8 cellular contexts compared by ENCODE assay signal in genomic region chrX:64394874-64395567, GRCh38. TPM values are rescaled to one million over a fixed set of nuclear protein-coding genes. Genes with fewer than 3 reads are reported as not detected.
DNase-seq lines count a peak whose midpoint lies in the region; ATAC-seq, FAIRE-seq and TF ChIP-seq lines count a peak whose summit lies in the region.

Gene MTMR8, minus strand, starts transcription at chrX:64395452. Its CDS starts 89 bp downstream, at chrX:64395363.

- H3K9ac ChIP-seq in endothelial cell of umbilical vein (replicated peaks; ENCODE audit: extremely low read depth, insufficient read depth, low read length) = no peak within 1 kb of the TSS

- no peak within 1 kb of the TSS for H3K4me2 ChIP-seq in endothelial cell of umbilical vein (ENCODE audit: insufficient read depth, low read length)

- H3K4me1 ChIP-seq in endothelial cell of umbilical vein (ENCODE audit: control insufficient read depth, extremely low read depth, insufficient read depth, low read length) = no peaks in the 10 kb centered on the region

- DNase-seq in NCI-H510A treated with DMSO at 0.1 percent for 48 hours (lab: John Stamatoyannopoulos, UW) (peak; percentile 52), endothelial cell of umbilical vein (ENCODE audit: low read depth, low spot score) (peak; percentile 1), mucosa of gallbladder (ENCODE audit: low spot score) (peak; percentile 74), DMS79 (lab: John Stamatoyannopoulos, UW) (no peak)
- peak; percentile 44 to 59 for DNase-seq in activated CD8-positive, alpha-beta memory T cell treated with anti-CD3 and anti-CD28 coated beads for 4 hours (ENCODE audit: low read depth in 2 of 2)
- peak; percentile 35 to 55 for DNase-seq in stimulated activated CD8-positive, alpha-beta memory T cell treated with anti-CD3 and anti-CD28 coated beads, Interleukin-4, amount 100 ng/mL, for 1 hour (ENCODE audit: low read depth in 2 of 2, low spot score in 1 of 2)

- no peaks in the 10 kb centered on the region for H3K36me3 ChIP-seq in endothelial cell of umbilical vein (ENCODE audit: control insufficient read depth in 2 of 2, extremely low read depth in 1 of 2, insufficient read depth in 2 of 2, low read length in 2 of 2)

- peak within 1 kb of the TSS; percentile 27 for H2AFZ ChIP-seq in endothelial cell of umbilical vein (ENCODE audit: low read depth, low read length)

- intact Hi-C loops in endothelial cell of umbilical vein (cut with micrococcal nuclease) = loop anchor here (10.0 kb wide), 1 partner anchor 190 kb away; the partner anchor contains the start of gene AMER1

- no peak for TF ChIP-seq POLR2A in endothelial cell of umbilical vein (IDR thresholded peaks at IDR 0.05; ENCODE audit: low read depth, low read length)

- H3K4me3 ChIP-seq in endothelial cell of umbilical vein (replicated peaks in 1 of 3; ENCODE audit: insufficient read depth in 1 of 3, low read depth in 1 of 3, low read length in 3 of 3) = peak within 1 kb of the TSS in 1 of 3 experiments; percentile 21

- CTCF ChIA-PET in endothelial cell of umbilical vein (lab: Charles Lee) = no interaction called here

- no peaks in the 10 kb centered on the region for H3K9me3 ChIP-seq in endothelial cell of umbilical vein (replicated peaks; ENCODE audit: control insufficient read depth, insufficient read depth, low read length)

- H3K9me1 ChIP-seq in endothelial cell of umbilical vein (replicated peaks; ENCODE audit: control insufficient read depth, extremely low read depth, insufficient read depth, low read length) = no peaks in the 10 kb centered on the region

- no peak for FAIRE-seq in endothelial cell of umbilical vein (lab: Jason Lieb, UNC)

- dilution Hi-C loops in endothelial cell of umbilical vein (cut with MboI; ENCODE audit: extremely low pct_ligation_motif_present, low sequenced_read_pairs) = no loop called here

- H3K79me2 ChIP-seq in endothelial cell of umbilical vein (ENCODE audit: control insufficient read depth, insufficient read depth, low read length) = no peaks in the 10 kb centered on the region

- H3K27me3 ChIP-seq in endothelial cell of umbilical vein (ENCODE audit: control insufficient read depth in 2 of 2, insufficient read depth in 2 of 2, low read length in 2 of 2) = no peaks in the 10 kb centered on the region

- no peak within 1 kb of the TSS for H3K27ac ChIP-seq in endothelial cell of umbilical vein (ENCODE audit: insufficient read depth, low read depth, low read length)

- BruUV-seq in endothelial cell of umbilical vein (replicated peaks; lab: Mats Ljungman, UMichigan) = no TSS peak

- no peak for TF ChIP-seq CTCF in endothelial cell of umbilical vein (IDR thresholded peaks at IDR 0.05; ENCODE audit: extremely low read depth in 1 of 2, insufficient read depth in 1 of 2, low read depth in 1 of 2, low read length in 2 of 2)

- peak; percentile 96 for ATAC-seq in GM18909 (IDR thresholded peaks at IDR 0.05; ENCODE audit: poor library complexity, unreplicated experiment)
- peak; percentile 90 for ATAC-seq in HG03097 (IDR thresholded peaks at IDR 0.05; ENCODE audit: low FRiP score, unreplicated experiment)

- no peaks in the 10 kb centered on the region for H4K20me1 ChIP-seq in endothelial cell of umbilical vein (replicated peaks; ENCODE audit: control insufficient read depth, extremely low read depth, insufficient read depth, low read length)

- POLR2A ChIA-PET in endothelial cell of umbilical vein (lab: Charles Lee) = no interaction called here

TF ChIP-seq in endothelial cell of umbilical vein, 7 proteins besides CTCF, POLR2A, EP300 and RAD21:
- TF ChIP-seq, protein P1, sequence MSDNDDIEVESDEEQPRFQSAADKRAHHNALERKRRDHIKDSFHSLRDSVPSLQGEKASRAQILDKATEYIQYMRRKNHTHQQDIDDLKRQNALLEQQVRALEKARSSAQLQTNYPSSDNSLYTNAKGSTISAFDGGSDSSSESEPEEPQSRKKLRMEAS (IDR thresholded peaks at IDR 0.05; ENCODE audit: insufficient read depth, insufficient read length) = no peak
- TF ChIP-seq JUN (IDR thresholded peaks at IDR 0.05; ENCODE audit: borderline replicate concordance, insufficient read depth, insufficient read length, low read depth) (no peak), POLR2AphosphoS5 (IDR thresholded peaks at IDR 0.05; ENCODE audit: insufficient read depth, low read depth, low read length) (no peak), FOS (IDR thresholded peaks at IDR 0.05; ENCODE audit: borderline replicate concordance, insufficient read depth, low read length) (no peak), EZH2 (IDR thresholded peaks at IDR 0.05; ENCODE audit: borderline replicate concordance, low read depth, low read length, severe bottlenecking) (no peak), MYC (IDR thresholded peaks at IDR 0.05; ENCODE audit: low read depth, low read length) (no peak)

RNA-seq across cellular contexts. Expression of gene MTMR8, which starts in this region (rescaled TPM):
- total RNA-seq in endothelial cell of umbilical vein = 0.75 and 1.1 TPM in 2 replicates
- polyA plus RNA-seq in endothelial cell of umbilical vein = 0.23 and 0.24 TPM in 2 replicates
- 0.06 and 0.28 TPM in 2 replicates for polyA plus RNA-seq in endothelial cell of umbilical vein (2011; cell fraction: cytosol; rRNA removed)
- 0.27 and 0.45 TPM in 2 replicates for polyA plus RNA-seq in endothelial cell of umbilical vein (2011; cell fraction: nucleus; rRNA removed)
- polyA plus RNA-seq in endothelial cell of umbilical vein (2012) = not detected in 2 replicates
- polyA minus RNA-seq in endothelial cell of umbilical vein = 0.19 and 0.70 TPM in 2 replicates
- not detected for polyA minus RNA-seq in endothelial cell of umbilical vein (2011; cell fraction: cytosol; rRNA and poly(A)+ RNA removed)
- polyA minus RNA-seq in endothelial cell of umbilical vein (2011; cell fraction: nucleus; rRNA and poly(A)+ RNA removed) = 2.3 and 3.3 TPM in 2 replicates
- total RNA-seq in mucosa of gallbladder = 3.4 TPM
